In the genomic region with DNA sequence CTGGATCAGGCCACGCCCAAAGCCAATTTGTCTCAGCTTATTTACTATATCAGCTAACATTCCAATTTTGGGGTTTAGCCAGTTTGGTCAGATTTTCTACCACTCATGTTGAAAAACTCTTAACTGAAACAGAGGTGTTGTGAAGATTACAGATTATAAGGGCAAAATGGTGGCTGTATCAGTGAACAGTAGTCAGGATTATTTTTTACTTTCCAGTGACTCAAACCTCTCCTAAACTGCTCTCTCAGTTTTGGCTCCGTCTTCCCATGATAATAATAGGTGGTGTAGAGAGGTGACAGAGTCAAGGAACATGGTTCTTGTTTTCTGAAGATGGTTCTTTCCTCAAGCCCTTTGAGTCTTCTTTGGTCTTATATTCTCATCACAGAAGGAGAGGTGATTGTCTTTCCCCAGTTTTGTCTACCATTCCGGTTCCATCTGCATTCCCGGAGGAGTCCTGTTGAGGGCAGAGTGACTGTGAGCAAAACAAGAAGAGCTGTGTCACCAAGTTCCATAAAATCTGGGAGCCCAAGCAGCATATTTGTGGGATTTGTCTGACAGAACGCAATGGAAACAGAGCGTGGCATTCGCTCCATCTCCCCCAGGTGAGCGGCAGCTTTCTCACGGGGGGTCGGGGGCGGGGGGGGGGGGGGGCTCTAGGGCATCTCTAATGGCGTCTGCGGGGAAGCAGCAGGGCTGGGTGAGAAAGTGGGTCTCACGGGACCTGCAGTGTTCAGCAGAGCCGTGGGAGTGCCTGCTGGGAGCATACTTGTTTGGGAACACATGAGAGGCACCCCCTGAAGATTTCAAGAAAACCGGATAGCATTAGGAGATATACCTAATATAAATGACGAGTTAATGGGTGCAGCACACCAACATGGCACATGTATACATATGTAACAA, we compare ENCODE assay signal across 1 cellular context.
TF ChIP-seq lines count a peak whose summit lies in the region.

No MANE protein-coding gene starts in this region.

TF ChIP-seq in GM12878, 131 proteins besides CTCF, POLR2A, EP300 and RAD21:
- TF ChIP-seq, protein P1, sequence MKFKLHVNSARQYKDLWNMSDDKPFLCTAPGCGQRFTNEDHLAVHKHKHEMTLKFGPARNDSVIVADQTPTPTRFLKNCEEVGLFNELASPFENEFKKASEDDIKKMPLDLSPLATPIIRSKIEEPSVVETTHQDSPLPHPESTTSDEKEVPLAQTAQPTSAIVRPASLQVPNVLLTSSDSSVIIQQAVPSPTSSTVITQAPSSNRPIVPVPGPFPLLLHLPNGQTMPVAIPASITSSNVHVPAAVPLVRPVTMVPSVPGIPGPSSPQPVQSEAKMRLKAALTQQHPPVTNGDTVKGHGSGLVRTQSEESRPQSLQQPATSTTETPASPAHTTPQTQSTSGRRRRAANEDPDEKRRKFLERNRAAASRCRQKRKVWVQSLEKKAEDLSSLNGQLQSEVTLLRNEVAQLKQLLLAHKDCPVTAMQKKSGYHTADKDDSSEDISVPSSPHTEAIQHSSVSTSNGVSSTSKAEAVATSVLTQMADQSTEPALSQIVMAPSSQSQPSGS (IDR thresholded peaks at IDR 0.05; ENCODE audit: low read length): peak; percentile 31; the same call in 1 of the 2 replicates
- TF ChIP-seq, protein P2, sequence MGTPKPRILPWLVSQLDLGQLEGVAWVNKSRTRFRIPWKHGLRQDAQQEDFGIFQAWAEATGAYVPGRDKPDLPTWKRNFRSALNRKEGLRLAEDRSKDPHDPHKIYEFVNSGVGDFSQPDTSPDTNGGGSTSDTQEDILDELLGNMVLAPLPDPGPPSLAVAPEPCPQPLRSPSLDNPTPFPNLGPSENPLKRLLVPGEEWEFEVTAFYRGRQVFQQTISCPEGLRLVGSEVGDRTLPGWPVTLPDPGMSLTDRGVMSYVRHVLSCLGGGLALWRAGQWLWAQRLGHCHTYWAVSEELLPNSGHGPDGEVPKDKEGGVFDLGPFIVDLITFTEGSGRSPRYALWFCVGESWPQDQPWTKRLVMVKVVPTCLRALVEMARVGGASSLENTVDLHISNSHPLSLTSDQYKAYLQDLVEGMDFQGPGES (IDR thresholded peaks at IDR 0.05): no peak
- TF ChIP-seq CEBPB (IDR thresholded peaks at IDR 0.05; ENCODE audit: borderline replicate concordance in 1 of 2, low read depth in 2 of 2, low read length in 2 of 2) (no peak), YY1 (IDR thresholded peaks at IDR 0.05; ENCODE audit: low read depth, low read length) (peak; percentile 39; the same call in 1 of the 2 replicates), MEF2B (IDR thresholded peaks at IDR 0.05; ENCODE audit: partially characterized antibody, poor library complexity, severe bottlenecking) (peak; percentile 91), RUNX3 (IDR thresholded peaks at IDR 0.05; ENCODE audit: low read length) (0 out of 2 replicates have a peak, but pooled peaks have one; percentile 27), FOXM1 (IDR thresholded peaks at IDR 0.05; ENCODE audit: low read depth, low read length) (peak; percentile 46; the same call in 1 of the 2 replicates), MEF2A (IDR thresholded peaks at IDR 0.05; ENCODE audit: insufficient read depth, low read depth, low read length) (0 out of 2 replicates have a peak, but pooled peaks have one; percentile 9), IKZF2 (IDR thresholded peaks at IDR 0.05) (peak; percentile 29 to 39; a peak in 2 of 4 replicates), JUNB (IDR thresholded peaks at IDR 0.05) (peak; percentile 59; the same call in 1 of the 2 replicates), NFYA (IDR thresholded peaks at IDR 0.05; ENCODE audit: borderline replicate concordance, low read depth, low read length) (no peak), BHLHE40 (IDR thresholded peaks at IDR 0.05; ENCODE audit: borderline replicate concordance in 1 of 2, low read depth in 2 of 2, low read length in 1 of 2) (peak in 1 of 2 experiments; percentile 38; a peak in 1 of 4 replicates), NFIC (IDR thresholded peaks at IDR 0.05; ENCODE audit: low read depth, low read length) (peak; percentile 76; the same call in 1 of the 2 replicates), WRNIP1 (IDR thresholded peaks at IDR 0.05; ENCODE audit: borderline replicate concordance, low read depth, low read length) (no peak), CBX5 (IDR thresholded peaks at IDR 0.05; ENCODE audit: low read depth) (no peak), TCF12 (IDR thresholded peaks at IDR 0.05; ENCODE audit: low read depth, low read length) (peak; percentile 84; the same call in 1 of the 2 replicates)
- TF ChIP-seq, protein P3, sequence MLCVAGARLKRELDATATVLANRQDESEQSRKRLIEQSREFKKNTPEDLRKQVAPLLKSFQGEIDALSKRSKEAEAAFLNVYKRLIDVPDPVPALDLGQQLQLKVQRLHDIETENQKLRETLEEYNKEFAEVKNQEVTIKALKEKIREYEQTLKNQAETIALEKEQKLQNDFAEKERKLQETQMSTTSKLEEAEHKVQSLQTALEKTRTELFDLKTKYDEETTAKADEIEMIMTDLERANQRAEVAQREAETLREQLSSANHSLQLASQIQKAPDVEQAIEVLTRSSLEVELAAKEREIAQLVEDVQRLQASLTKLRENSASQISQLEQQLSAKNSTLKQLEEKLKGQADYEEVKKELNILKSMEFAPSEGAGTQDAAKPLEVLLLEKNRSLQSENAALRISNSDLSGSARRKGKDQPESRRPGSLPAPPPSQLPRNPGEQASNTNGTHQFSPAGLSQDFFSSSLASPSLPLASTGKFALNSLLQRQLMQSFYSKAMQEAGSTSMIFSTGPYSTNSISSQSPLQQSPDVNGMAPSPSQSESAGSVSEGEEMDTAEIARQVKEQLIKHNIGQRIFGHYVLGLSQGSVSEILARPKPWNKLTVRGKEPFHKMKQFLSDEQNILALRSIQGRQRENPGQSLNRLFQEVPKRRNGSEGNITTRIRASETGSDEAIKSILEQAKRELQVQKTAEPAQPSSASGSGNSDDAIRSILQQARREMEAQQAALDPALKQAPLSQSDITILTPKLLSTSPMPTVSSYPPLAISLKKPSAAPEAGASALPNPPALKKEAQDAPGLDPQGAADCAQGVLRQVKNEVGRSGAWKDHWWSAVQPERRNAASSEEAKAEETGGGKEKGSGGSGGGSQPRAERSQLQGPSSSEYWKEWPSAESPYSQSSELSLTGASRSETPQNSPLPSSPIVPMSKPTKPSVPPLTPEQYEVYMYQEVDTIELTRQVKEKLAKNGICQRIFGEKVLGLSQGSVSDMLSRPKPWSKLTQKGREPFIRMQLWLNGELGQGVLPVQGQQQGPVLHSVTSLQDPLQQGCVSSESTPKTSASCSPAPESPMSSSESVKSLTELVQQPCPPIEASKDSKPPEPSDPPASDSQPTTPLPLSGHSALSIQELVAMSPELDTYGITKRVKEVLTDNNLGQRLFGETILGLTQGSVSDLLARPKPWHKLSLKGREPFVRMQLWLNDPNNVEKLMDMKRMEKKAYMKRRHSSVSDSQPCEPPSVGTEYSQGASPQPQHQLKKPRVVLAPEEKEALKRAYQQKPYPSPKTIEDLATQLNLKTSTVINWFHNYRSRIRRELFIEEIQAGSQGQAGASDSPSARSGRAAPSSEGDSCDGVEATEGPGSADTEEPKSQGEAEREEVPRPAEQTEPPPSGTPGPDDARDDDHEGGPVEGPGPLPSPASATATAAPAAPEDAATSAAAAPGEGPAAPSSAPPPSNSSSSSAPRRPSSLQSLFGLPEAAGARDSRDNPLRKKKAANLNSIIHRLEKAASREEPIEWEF (IDR thresholded peaks at IDR 0.05; ENCODE audit: insufficient replicate concordance, low read depth, low read length): peak; percentile 81
- TF ChIP-seq, protein P4, sequence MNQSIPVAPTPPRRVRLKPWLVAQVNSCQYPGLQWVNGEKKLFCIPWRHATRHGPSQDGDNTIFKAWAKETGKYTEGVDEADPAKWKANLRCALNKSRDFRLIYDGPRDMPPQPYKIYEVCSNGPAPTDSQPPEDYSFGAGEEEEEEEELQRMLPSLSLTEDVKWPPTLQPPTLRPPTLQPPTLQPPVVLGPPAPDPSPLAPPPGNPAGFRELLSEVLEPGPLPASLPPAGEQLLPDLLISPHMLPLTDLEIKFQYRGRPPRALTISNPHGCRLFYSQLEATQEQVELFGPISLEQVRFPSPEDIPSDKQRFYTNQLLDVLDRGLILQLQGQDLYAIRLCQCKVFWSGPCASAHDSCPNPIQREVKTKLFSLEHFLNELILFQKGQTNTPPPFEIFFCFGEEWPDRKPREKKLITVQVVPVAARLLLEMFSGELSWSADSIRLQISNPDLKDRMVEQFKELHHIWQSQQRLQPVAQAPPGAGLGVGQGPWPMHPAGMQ (IDR thresholded peaks at IDR 0.05; ENCODE audit: borderline replicate concordance): no peak
- TF ChIP-seq, protein P5, sequence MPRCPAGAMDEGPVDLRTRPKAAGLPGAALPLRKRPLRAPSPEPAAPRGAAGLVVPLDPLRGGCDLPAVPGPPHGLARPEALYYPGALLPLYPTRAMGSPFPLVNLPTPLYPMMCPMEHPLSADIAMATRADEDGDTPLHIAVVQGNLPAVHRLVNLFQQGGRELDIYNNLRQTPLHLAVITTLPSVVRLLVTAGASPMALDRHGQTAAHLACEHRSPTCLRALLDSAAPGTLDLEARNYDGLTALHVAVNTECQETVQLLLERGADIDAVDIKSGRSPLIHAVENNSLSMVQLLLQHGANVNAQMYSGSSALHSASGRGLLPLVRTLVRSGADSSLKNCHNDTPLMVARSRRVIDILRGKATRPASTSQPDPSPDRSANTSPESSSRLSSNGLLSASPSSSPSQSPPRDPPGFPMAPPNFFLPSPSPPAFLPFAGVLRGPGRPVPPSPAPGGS (IDR thresholded peaks at IDR 0.05; ENCODE audit: borderline replicate concordance, insufficient read depth, low read depth, low read length, poor library complexity, severe bottlenecking): peak; percentile 77
- TF ChIP-seq, protein P6, sequence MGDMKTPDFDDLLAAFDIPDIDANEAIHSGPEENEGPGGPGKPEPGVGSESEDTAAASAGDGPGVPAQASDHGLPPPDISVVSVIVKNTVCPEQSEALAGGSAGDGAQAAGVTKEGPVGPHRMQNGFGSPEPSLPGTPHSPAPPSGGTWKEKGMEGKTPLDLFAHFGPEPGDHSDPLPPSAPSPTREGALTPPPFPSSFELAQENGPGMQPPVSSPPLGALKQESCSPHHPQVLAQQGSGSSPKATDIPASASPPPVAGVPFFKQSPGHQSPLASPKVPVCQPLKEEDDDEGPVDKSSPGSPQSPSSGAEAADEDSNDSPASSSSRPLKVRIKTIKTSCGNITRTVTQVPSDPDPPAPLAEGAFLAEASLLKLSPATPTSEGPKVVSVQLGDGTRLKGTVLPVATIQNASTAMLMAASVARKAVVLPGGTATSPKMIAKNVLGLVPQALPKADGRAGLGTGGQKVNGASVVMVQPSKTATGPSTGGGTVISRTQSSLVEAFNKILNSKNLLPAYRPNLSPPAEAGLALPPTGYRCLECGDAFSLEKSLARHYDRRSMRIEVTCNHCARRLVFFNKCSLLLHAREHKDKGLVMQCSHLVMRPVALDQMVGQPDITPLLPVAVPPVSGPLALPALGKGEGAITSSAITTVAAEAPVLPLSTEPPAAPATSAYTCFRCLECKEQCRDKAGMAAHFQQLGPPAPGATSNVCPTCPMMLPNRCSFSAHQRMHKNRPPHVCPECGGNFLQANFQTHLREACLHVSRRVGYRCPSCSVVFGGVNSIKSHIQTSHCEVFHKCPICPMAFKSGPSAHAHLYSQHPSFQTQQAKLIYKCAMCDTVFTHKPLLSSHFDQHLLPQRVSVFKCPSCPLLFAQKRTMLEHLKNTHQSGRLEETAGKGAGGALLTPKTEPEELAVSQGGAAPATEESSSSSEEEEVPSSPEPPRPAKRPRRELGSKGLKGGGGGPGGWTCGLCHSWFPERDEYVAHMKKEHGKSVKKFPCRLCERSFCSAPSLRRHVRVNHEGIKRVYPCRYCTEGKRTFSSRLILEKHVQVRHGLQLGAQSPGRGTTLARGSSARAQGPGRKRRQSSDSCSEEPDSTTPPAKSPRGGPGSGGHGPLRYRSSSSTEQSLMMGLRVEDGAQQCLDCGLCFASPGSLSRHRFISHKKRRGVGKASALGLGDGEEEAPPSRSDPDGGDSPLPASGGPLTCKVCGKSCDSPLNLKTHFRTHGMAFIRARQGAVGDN (IDR thresholded peaks at IDR 0.05): peak; percentile 34; the same call in 1 of the 2 replicates
- TF ChIP-seq, protein P7, sequence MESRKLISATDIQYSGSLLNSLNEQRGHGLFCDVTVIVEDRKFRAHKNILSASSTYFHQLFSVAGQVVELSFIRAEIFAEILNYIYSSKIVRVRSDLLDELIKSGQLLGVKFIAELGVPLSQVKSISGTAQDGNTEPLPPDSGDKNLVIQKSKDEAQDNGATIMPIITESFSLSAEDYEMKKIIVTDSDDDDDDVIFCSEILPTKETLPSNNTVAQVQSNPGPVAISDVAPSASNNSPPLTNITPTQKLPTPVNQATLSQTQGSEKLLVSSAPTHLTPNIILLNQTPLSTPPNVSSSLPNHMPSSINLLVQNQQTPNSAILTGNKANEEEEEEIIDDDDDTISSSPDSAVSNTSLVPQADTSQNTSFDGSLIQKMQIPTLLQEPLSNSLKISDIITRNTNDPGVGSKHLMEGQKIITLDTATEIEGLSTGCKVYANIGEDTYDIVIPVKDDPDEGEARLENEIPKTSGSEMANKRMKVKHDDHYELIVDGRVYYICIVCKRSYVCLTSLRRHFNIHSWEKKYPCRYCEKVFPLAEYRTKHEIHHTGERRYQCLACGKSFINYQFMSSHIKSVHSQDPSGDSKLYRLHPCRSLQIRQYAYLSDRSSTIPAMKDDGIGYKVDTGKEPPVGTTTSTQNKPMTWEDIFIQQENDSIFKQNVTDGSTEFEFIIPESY (IDR thresholded peaks at IDR 0.05): no peak
- TF ChIP-seq, protein P8, sequence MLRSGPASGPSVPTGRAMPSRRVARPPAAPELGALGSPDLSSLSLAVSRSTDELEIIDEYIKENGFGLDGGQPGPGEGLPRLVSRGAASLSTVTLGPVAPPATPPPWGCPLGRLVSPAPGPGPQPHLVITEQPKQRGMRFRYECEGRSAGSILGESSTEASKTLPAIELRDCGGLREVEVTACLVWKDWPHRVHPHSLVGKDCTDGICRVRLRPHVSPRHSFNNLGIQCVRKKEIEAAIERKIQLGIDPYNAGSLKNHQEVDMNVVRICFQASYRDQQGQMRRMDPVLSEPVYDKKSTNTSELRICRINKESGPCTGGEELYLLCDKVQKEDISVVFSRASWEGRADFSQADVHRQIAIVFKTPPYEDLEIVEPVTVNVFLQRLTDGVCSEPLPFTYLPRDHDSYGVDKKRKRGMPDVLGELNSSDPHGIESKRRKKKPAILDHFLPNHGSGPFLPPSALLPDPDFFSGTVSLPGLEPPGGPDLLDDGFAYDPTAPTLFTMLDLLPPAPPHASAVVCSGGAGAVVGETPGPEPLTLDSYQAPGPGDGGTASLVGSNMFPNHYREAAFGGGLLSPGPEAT (IDR thresholded peaks at IDR 0.05; ENCODE audit: low read depth): peak; percentile 50
